ENCODE assay signal across 8 cellular contexts in the genomic region with DNA sequence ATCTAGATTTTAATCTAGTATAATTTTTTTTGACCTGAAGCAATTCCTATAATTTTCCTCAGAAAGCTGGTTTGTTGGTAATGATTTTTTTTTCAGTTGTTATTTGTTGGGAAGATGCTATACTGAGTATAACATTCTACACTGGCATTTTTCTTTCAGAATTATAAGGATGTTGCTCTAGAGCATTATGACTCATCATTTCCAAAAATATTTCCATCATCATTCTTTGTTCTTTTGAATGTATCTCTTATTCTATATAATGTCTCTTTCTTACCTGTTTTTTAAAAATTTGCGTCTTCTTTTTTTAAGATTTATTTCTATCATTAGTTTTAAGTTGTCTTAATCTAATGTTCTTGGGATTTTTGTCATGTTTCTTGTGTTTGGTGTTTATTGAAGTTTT.
"Had no signal": no experiment of that assay in that cellular context is flagged by ENCODE, and none has a peak within 500 bp of the region (broad histone marks: within the 10 kb centered on the region; RNA-seq: fewer than 3 reads in every experiment).

No MANE protein-coding gene starts in this region.

- H3K4me1 Mint-ChIP-seq: GM23338, H9 had no signal

- H3K27ac Mint-ChIP-seq: GM23338, H9 had no signal

- H3K4me2 ChIP-seq: GM23338 had no signal

- H2AFZ ChIP-seq: GM23338 had no signal

- DNase-seq: H9, HCEC 1CT, IMR-90, KBM-7 had no signal

- H3K4me3 Mint-ChIP-seq: GM23338, H9 had no signal

- FAIRE-seq: H1, H54, HTR-8/SVneo had no signal

- H3K4me3 ChIP-seq: GM23338 had no signal

- ATAC-seq: GM23338 had no signal
